ENCODE assay signal across 8 cellular contexts in genomic region chr4:88591787-88592599, GRCh38. TPM values are rescaled to one million over a fixed set of nuclear protein-coding genes. Genes with fewer than 3 reads are reported as not detected.
A peak's percentile ranks its signal among the peaks of the same experiment; 100 is the strongest.
DNase-seq lines count a peak whose midpoint lies in the region; ATAC-seq, FAIRE-seq and TF ChIP-seq lines count a peak whose summit lies in the region.

HERC3 (plus strand) TSS chr4:88592480; CDS start chr4:88605824, 13,344 bp downstream.

- peak; percentile 98 for DNase-seq in D341Med (ENCODE audit: low spot score)
- DNase-seq in activated T-cell treated with anti-CD3 and anti-CD28 coated beads for 24 hours (ENCODE audit: low read depth): peak; percentile 87
- DNase-seq in endothelial cell of umbilical vein (ENCODE audit: low read depth, low spot score): peak; percentile 93
- peak; percentile 86 for DNase-seq in middle frontal gyrus (ENCODE audit: extremely low spot score, low spot score)
- peak; percentile 74 to 78 for DNase-seq in stimulated activated CD8-positive, alpha-beta memory T cell treated with anti-CD3 and anti-CD28 coated beads, Interleukin-2, amount 100 ng/mL, for 1 hour (ENCODE audit: low read depth in 2 of 2)

- H3K9ac ChIP-seq in HUES6 (ENCODE audit: low read length): peak within 1 kb of the TSS; percentile 32
- H3K9ac ChIP-seq in OCI-LY3 (ENCODE audit: low read length): peak within 1 kb of the TSS; percentile 67
- H3K9ac ChIP-seq in endothelial cell of umbilical vein (replicated peaks; ENCODE audit: extremely low read depth, insufficient read depth, low read length): peak within 1 kb of the TSS; percentile 53

- H3K4me2 ChIP-seq in OCI-LY3 (ENCODE audit: low read length): peak within 1 kb of the TSS; percentile 90
- H3K4me2 ChIP-seq in endothelial cell of umbilical vein (ENCODE audit: insufficient read depth, low read length): peak within 1 kb of the TSS; percentile 95

- POLR2A ChIA-PET in endothelial cell of umbilical vein (lab: Charles Lee): interaction anchor here (1.6 kb wide), 1 partner anchor 22 kb away, joined by 3 read pairs; no protein-coding TSS in a partner anchor

- H3K27me3 ChIP-seq in HUES6 (ENCODE audit: control insufficient read depth, insufficient read depth, low read length): peaks cover 30% of the 10 kb centered on the region
- H3K27me3 ChIP-seq in OCI-LY3 (ENCODE audit: low read depth, low read length): peaks cover 30% of the 10 kb centered on the region
- H3K27me3 ChIP-seq in endothelial cell of umbilical vein (ENCODE audit: control insufficient read depth in 2 of 2, insufficient read depth in 2 of 2, low read length in 2 of 2): no peaks in the 10 kb centered on the region

- H3K79me2 ChIP-seq in OCI-LY3 (ENCODE audit: low read length) (no peaks in the 10 kb centered on the region), endothelial cell of umbilical vein (ENCODE audit: control insufficient read depth, insufficient read depth, low read length) (peaks cover 2% of the 10 kb centered on the region)

- H3K36me3 ChIP-seq in HUES6 (ENCODE audit: control insufficient read depth, insufficient read depth, low read length) (no peaks in the 10 kb centered on the region), OCI-LY3 (replicated peaks; ENCODE audit: low read depth, low read length) (no peaks in the 10 kb centered on the region), endothelial cell of umbilical vein (ENCODE audit: control insufficient read depth in 2 of 2, extremely low read depth in 1 of 2, insufficient read depth in 2 of 2, low read length in 2 of 2) (no peaks in the 10 kb centered on the region)

- BruUV-seq in endothelial cell of umbilical vein (replicated peaks; lab: Mats Ljungman, UMichigan): no TSS peak

- dilution Hi-C loops in endothelial cell of umbilical vein (cut with MboI; ENCODE audit: extremely low pct_ligation_motif_present, low sequenced_read_pairs): no loop called here

- H2AFZ ChIP-seq in OCI-LY3 (ENCODE audit: low read depth, low read length): peak within 1 kb of the TSS; percentile 95
- H2AFZ ChIP-seq in endothelial cell of umbilical vein (ENCODE audit: low read depth, low read length): peak within 1 kb of the TSS; percentile 86

- H3K27ac ChIP-seq in HUES6 (ENCODE audit: low read depth, low read length) (no peak within 1 kb of the TSS), OCI-LY3 (ENCODE audit: low read length) (no peak within 1 kb of the TSS), endothelial cell of umbilical vein (ENCODE audit: insufficient read depth, low read depth, low read length) (peak within 1 kb of the TSS; percentile 56)

- TF ChIP-seq CTCF in OCI-LY3 (IDR thresholded peaks at IDR 0.05; ENCODE audit: low read depth, low read length) (no peak), endothelial cell of umbilical vein (IDR thresholded peaks at IDR 0.05; ENCODE audit: extremely low read depth in 1 of 2, insufficient read depth in 1 of 2, low read depth in 1 of 2, low read length in 2 of 2) (peak in 1 of 2 donors; percentile 12)

- no peaks in the 10 kb centered on the region for H3K4me1 ChIP-seq in HUES6 (ENCODE audit: control insufficient read depth, insufficient read depth, low read length)
- peaks cover 11% of the 10 kb centered on the region; the same call in 1 of the 2 replicates for H3K4me1 ChIP-seq in OCI-LY3 (ENCODE audit: low read length)
- H3K4me1 ChIP-seq in endothelial cell of umbilical vein (ENCODE audit: control insufficient read depth, extremely low read depth, insufficient read depth, low read length): peaks cover 9% of the 10 kb centered on the region

- H3K9me3 ChIP-seq in HUES6 (ENCODE audit: control insufficient read depth, insufficient read depth, low read depth, low read length): no peaks in the 10 kb centered on the region
- no peaks in the 10 kb centered on the region for H3K9me3 ChIP-seq in OCI-LY3 (ENCODE audit: insufficient read depth, low read length)
- H3K9me3 ChIP-seq in endothelial cell of umbilical vein (replicated peaks; ENCODE audit: control insufficient read depth, insufficient read depth, low read length): no peaks in the 10 kb centered on the region

- no peaks in the 10 kb centered on the region for H3K9me1 ChIP-seq in endothelial cell of umbilical vein (replicated peaks; ENCODE audit: control insufficient read depth, extremely low read depth, insufficient read depth, low read length)

- H3K4me3 ChIP-seq in HUES6 (ENCODE audit: low read depth, low read length): peak within 1 kb of the TSS; percentile 86
- H3K4me3 ChIP-seq in OCI-LY3 (ENCODE audit: low read length): peak within 1 kb of the TSS; percentile 92
- H3K4me3 ChIP-seq in endothelial cell of umbilical vein (replicated peaks in 1 of 3; ENCODE audit: insufficient read depth in 1 of 3, low read depth in 1 of 3, low read length in 3 of 3): peak within 1 kb of the TSS; percentile 60 to 81 (median 80)

- FAIRE-seq in endothelial cell of umbilical vein (lab: Jason Lieb, UNC): peak; percentile 79

- CTCF ChIA-PET in endothelial cell of umbilical vein (lab: Charles Lee): interaction anchor here (0.7 to 4.2 kb wide), 10 partner anchors 8 to 98 kb away, joined by 3 to 47 read pairs (median 6); no protein-coding TSS in a partner anchor

- intact Hi-C loops in endothelial cell of umbilical vein (cut with micrococcal nuclease): loop anchor here (1.0 to 10.0 kb wide), 7 partner anchors 8 to 487 kb away; partner anchors contain the start of genes HERC5 and PPM1K

- H4K20me1 ChIP-seq in OCI-LY3 (ENCODE audit: insufficient read depth, low read length): no peaks in the 10 kb centered on the region
- no peaks in the 10 kb centered on the region for H4K20me1 ChIP-seq in endothelial cell of umbilical vein (replicated peaks; ENCODE audit: control insufficient read depth, extremely low read depth, insufficient read depth, low read length)

- peak; percentile 95 for ATAC-seq in GM21447 (IDR thresholded peaks at IDR 0.05; ENCODE audit: unreplicated experiment)

- no peak for TF ChIP-seq POLR2A in endothelial cell of umbilical vein (IDR thresholded peaks at IDR 0.05; ENCODE audit: low read depth, low read length)

TF ChIP-seq in endothelial cell of umbilical vein, 7 proteins besides CTCF, POLR2A, EP300 and RAD21:
- TF ChIP-seq EZH2 (IDR thresholded peaks at IDR 0.05; ENCODE audit: borderline replicate concordance, low read depth, low read length, severe bottlenecking) (no peak), POLR2AphosphoS5 (IDR thresholded peaks at IDR 0.05; ENCODE audit: insufficient read depth, low read depth, low read length) (peak; percentile 27)

RNA-seq across cellular contexts. Expression of gene HERC3, which starts in this region (rescaled TPM):
- 21.2 and 25.6 TPM in 2 replicates for total RNA-seq in endothelial cell of umbilical vein
- 4.3 and 6.3 TPM in 2 replicates for polyA plus RNA-seq in endothelial cell of umbilical vein
- polyA plus RNA-seq in endothelial cell of umbilical vein (2011; cell fraction: cytosol; rRNA removed): 6.6 and 7.0 TPM in 2 replicates
- 12.9 and 18.7 TPM in 2 replicates for polyA plus RNA-seq in endothelial cell of umbilical vein (2011; cell fraction: nucleus; rRNA removed)
- polyA plus RNA-seq in endothelial cell of umbilical vein (2012): 12.2 and 15.4 TPM in 2 replicates
- polyA minus RNA-seq in endothelial cell of umbilical vein: 25.6 and 26.1 TPM in 2 replicates
- polyA minus RNA-seq in endothelial cell of umbilical vein (2011; cell fraction: cytosol; rRNA and poly(A)+ RNA removed): 5.1 TPM
- polyA minus RNA-seq in endothelial cell of umbilical vein (2011; cell fraction: nucleus; rRNA and poly(A)+ RNA removed): 29.2 and 41.4 TPM in 2 replicates
